Comparison of ENCODE assay signal across 14 cellular contexts in the genomic region with DNA sequence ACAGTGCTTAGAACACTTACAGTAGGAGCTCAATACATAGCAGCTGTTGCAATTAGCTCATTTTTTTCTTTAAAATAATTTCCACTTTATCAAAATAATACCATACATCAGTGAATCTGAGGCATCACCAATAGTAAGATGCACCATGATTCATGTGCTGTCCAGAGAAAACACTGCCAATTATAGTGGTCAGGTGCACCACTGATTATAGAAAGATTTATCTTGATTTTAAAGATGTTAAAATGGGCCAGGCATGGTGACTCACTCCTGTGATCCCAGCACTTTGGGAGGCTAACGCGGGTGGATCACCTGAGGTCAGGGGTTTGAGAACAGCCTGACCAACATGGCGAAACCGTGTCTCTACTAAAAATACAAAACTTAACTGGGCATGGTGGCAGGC. TPM values are rescaled to one million over a fixed set of nuclear protein-coding genes. Genes with fewer than 3 reads are reported as not detected.
DNase-seq lines count a peak whose midpoint lies in the region; ATAC-seq and TF ChIP-seq lines count a peak whose summit lies in the region.
"Had no signal": no experiment of that assay in that cellular context is flagged by ENCODE, and none has a peak within 500 bp of the region (broad histone marks: within the 10 kb centered on the region; RNA-seq: fewer than 3 reads in every experiment).

No MANE protein-coding gene starts in this region.

- H3K79me2 ChIP-seq in DOHH2 (ENCODE audit: control insufficient read depth, low read length), result no peaks in the 10 kb centered on the region

- H3K4me2 ChIP-seq in DOHH2 (ENCODE audit: low read length), result peak overlapping the region; percentile 73

- ATAC-seq in CD4-positive, CD25-positive, alpha-beta regulatory T cell (ENCODE audit: low read depth in 2 of 2), result no peak
- no peak for ATAC-seq in natural killer cell treated with Interleukin-12 subunit alpha and Interleukin-12 subunit beta and Interleukin-15 and Interleukin-18, amount 100 ng/mL, for 72 hours
- no peak for ATAC-seq in HG02623 (IDR thresholded peaks at IDR 0.05; ENCODE audit: unreplicated experiment)
- ATAC-seq: psoas muscle had no signal

- H3K9me2 ChIP-seq in DOHH2 (replicated peaks; ENCODE audit: control insufficient read depth, low read length), result no peaks in the 10 kb centered on the region

- no peak for DNase-seq in CD4-positive, CD25-positive, alpha-beta regulatory T cell
- DNase-seq in activated T-helper 2 cell treated with anti-CD3 and anti-CD28 coated beads, Interferon-gamma antibody, Interleukin-2, Interleukin-4, amounts not matched to agents 10 μg/mL and 5 μg/mL and 100 μg/mL, durations not matched to agents 14 hours and 24 hours and 36 hours (ENCODE audit: low spot score), result no peak
- no peak for DNase-seq in natural killer cell treated with Interleukin-12 subunit alpha and Interleukin-12 subunit beta and Interleukin-15 and Interleukin-18, amount 100 ng/mL, for 72 hours (ENCODE audit: low spot score)
- DNase-seq in cortex of kidney (lab: John Stamatoyannopoulos, UW), result no peak
- DNase-seq in H7, result no peak
- DNase-seq: amniotic stem cell, cerebellar nuclear complex, EL, NCI-H1694, psoas muscle, SHP77 treated with DMSO at 0.1 percent for 48 hours had no signal

- peak overlapping the region; percentile 77 for H3K4me3 ChIP-seq in CD4-positive, CD25-positive, alpha-beta regulatory T cell (ENCODE audit: low read depth, low read length)
- peak overlapping the region; percentile 22; the same call in 1 of the 2 replicates for H3K4me3 ChIP-seq in DOHH2 (ENCODE audit: low read length)
- H3K4me3 ChIP-seq in H7 (ENCODE audit: insufficient read depth, low read depth, low read length), result no peak overlapping the region
- H3K4me3 ChIP-seq: psoas muscle had no signal

- H3K9me3 ChIP-seq in CD4-positive, CD25-positive, alpha-beta regulatory T cell (ENCODE audit: control insufficient read depth in 2 of 2, low read length in 2 of 2), result no peaks in the 10 kb centered on the region
- H3K9me3 ChIP-seq in DOHH2 (ENCODE audit: control insufficient read depth, insufficient read depth, low read length), result no peaks in the 10 kb centered on the region
- H3K9me3 ChIP-seq: psoas muscle had no signal

- peak overlapping the region; percentile 99 for H3K27ac Mint-ChIP-seq in CD4-positive, CD25-positive, alpha-beta regulatory T cell
- H3K27ac Mint-ChIP-seq in activated T-helper 2 cell treated with anti-CD3 and anti-CD28 coated beads, Interferon-gamma antibody, Interleukin-2, Interleukin-4, amounts not matched to agents 10 μg/mL and 5 μg/mL and 100 μg/mL, durations not matched to agents 14 hours and 24 hours and 36 hours, result peak overlapping the region; percentile 92
- peak overlapping the region; percentile 88 to 93 for H3K27ac Mint-ChIP-seq in natural killer cell treated with Interleukin-12 subunit alpha and Interleukin-12 subunit beta and Interleukin-15 and Interleukin-18, amount 100 ng/mL, for 72 hours

- no peaks in the 10 kb centered on the region for H3K36me3 ChIP-seq in CD4-positive, CD25-positive, alpha-beta regulatory T cell (ENCODE audit: control insufficient read depth, insufficient read depth, low read length)
- H3K36me3 ChIP-seq in DOHH2 (ENCODE audit: control insufficient read depth, low read length) (no peaks in the 10 kb centered on the region), H7 (replicated peaks; ENCODE audit: control insufficient read depth, insufficient read depth, low read length) (no peaks in the 10 kb centered on the region)

- peaks cover 19% of the 10 kb centered on the region for H3K27me3 Mint-ChIP-seq in CD4-positive, CD25-positive, alpha-beta regulatory T cell
- H3K27me3 Mint-ChIP-seq in activated T-helper 2 cell treated with anti-CD3 and anti-CD28 coated beads, Interferon-gamma antibody, Interleukin-2, Interleukin-4, amounts not matched to agents 10 μg/mL and 5 μg/mL and 100 μg/mL, durations not matched to agents 14 hours and 24 hours and 36 hours (ENCODE audit: low read depth), result no peaks in the 10 kb centered on the region
- no peaks in the 10 kb centered on the region for H3K27me3 Mint-ChIP-seq in natural killer cell treated with Interleukin-12 subunit alpha and Interleukin-12 subunit beta and Interleukin-15 and Interleukin-18, amount 100 ng/mL, for 72 hours

- peak overlapping the region; percentile 81 to 92 (median 88) for H3K4me3 Mint-ChIP-seq in CD4-positive, CD25-positive, alpha-beta regulatory T cell
- peak overlapping the region; percentile 8 for H3K4me3 Mint-ChIP-seq in activated T-helper 2 cell treated with anti-CD3 and anti-CD28 coated beads, Interferon-gamma antibody, Interleukin-2, Interleukin-4, amounts not matched to agents 10 μg/mL and 5 μg/mL and 100 μg/mL, durations not matched to agents 14 hours and 24 hours and 36 hours (ENCODE audit: low read depth)
- H3K4me3 Mint-ChIP-seq in natural killer cell treated with Interleukin-12 subunit alpha and Interleukin-12 subunit beta and Interleukin-15 and Interleukin-18, amount 100 ng/mL, for 72 hours, result peak overlapping the region; percentile 74

- no peaks in the 10 kb centered on the region for H4K20me1 ChIP-seq in DOHH2 (ENCODE audit: control insufficient read depth, insufficient read depth, low read depth, low read length)

- H3K27ac ChIP-seq in CD4-positive, CD25-positive, alpha-beta regulatory T cell (ENCODE audit: insufficient read depth, low read length, poor library complexity, severe bottlenecking), result peak overlapping the region; percentile 98
- H3K27ac ChIP-seq in DOHH2 (ENCODE audit: low read depth, low read length), result peak overlapping the region; percentile 82
- H3K27ac ChIP-seq: psoas muscle had no signal

- peaks cover 0 to 3% (median 0%) of the 10 kb centered on the region in 7 donors for H3K9me3 Mint-ChIP-seq in CD4-positive, CD25-positive, alpha-beta regulatory T cell
- H3K9me3 Mint-ChIP-seq in activated T-helper 2 cell treated with anti-CD3 and anti-CD28 coated beads, Interferon-gamma antibody, Interleukin-2, Interleukin-4, amounts not matched to agents 10 μg/mL and 5 μg/mL and 100 μg/mL, durations not matched to agents 14 hours and 24 hours and 36 hours, result peaks cover 3% of the 10 kb centered on the region
- H3K9me3 Mint-ChIP-seq in natural killer cell treated with Interleukin-12 subunit alpha and Interleukin-12 subunit beta and Interleukin-15 and Interleukin-18, amount 100 ng/mL, for 72 hours, result no peaks in the 10 kb centered on the region
- H3K9me3 Mint-ChIP-seq: CD14-positive monocyte had no signal

- peaks cover 21 to 91% (median 64%) of the 10 kb centered on the region in 4 donors for H3K4me1 Mint-ChIP-seq in CD4-positive, CD25-positive, alpha-beta regulatory T cell
- peaks cover 70% of the 10 kb centered on the region for H3K4me1 Mint-ChIP-seq in activated T-helper 2 cell treated with anti-CD3 and anti-CD28 coated beads, Interferon-gamma antibody, Interleukin-2, Interleukin-4, amounts not matched to agents 10 μg/mL and 5 μg/mL and 100 μg/mL, durations not matched to agents 14 hours and 24 hours and 36 hours (ENCODE audit: low read depth)
- peaks cover 37 to 42% of the 10 kb centered on the region in 2 donors for H3K4me1 Mint-ChIP-seq in natural killer cell treated with Interleukin-12 subunit alpha and Interleukin-12 subunit beta and Interleukin-15 and Interleukin-18, amount 100 ng/mL, for 72 hours (ENCODE audit: low read depth in 2 of 2)

- H3F3A ChIP-seq in DOHH2 (ENCODE audit: control insufficient read depth, insufficient read depth), result peaks cover 34% of the 10 kb centered on the region

- peaks cover 91% of the 10 kb centered on the region for H3K4me1 ChIP-seq in CD4-positive, CD25-positive, alpha-beta regulatory T cell (ENCODE audit: control insufficient read depth, insufficient read depth, low read length, poor library complexity, severe bottlenecking)
- H3K4me1 ChIP-seq in DOHH2 (ENCODE audit: control insufficient read depth, low read length), result peaks cover 92% of the 10 kb centered on the region
- H3K4me1 ChIP-seq: psoas muscle had no signal

- H3K36me3 Mint-ChIP-seq in CD4-positive, CD25-positive, alpha-beta regulatory T cell, result peaks cover 5% of the 10 kb centered on the region
- no peaks in the 10 kb centered on the region for H3K36me3 Mint-ChIP-seq in activated T-helper 2 cell treated with anti-CD3 and anti-CD28 coated beads, Interferon-gamma antibody, Interleukin-2, Interleukin-4, amounts not matched to agents 10 μg/mL and 5 μg/mL and 100 μg/mL, durations not matched to agents 14 hours and 24 hours and 36 hours (ENCODE audit: low read depth)
- no peaks in the 10 kb centered on the region for H3K36me3 Mint-ChIP-seq in natural killer cell treated with Interleukin-12 subunit alpha and Interleukin-12 subunit beta and Interleukin-15 and Interleukin-18, amount 100 ng/mL, for 72 hours
- H3K36me3 Mint-ChIP-seq: CD14-positive monocyte had no signal

- intact Hi-C loops in activated T-helper 2 cell treated with anti-CD3 and anti-CD28 coated beads, Interferon-gamma antibody, Interleukin-2, Interleukin-4, amounts not matched to agents 10 μg/mL and 5 μg/mL and 100 μg/mL, durations not matched to agents 14 hours and 24 hours and 36 hours (cut with micrococcal nuclease), result no loop called here

- no peaks in the 10 kb centered on the region for H3K27me3 ChIP-seq in CD4-positive, CD25-positive, alpha-beta regulatory T cell (ENCODE audit: control insufficient read depth, insufficient read depth, low read length)
- H3K27me3 ChIP-seq in DOHH2 (ENCODE audit: control insufficient read depth, low read length) (no peaks in the 10 kb centered on the region), H7 (ENCODE audit: control insufficient read depth, insufficient read depth, low read length) (no peaks in the 10 kb centered on the region)

- TF ChIP-seq CTCF in DOHH2 (IDR thresholded peaks at IDR 0.05; ENCODE audit: low read depth, low read length, poor library complexity, severe bottlenecking), result no peak

RNA-seq across cellular contexts. Expression of a gene that starts 39.4 kb away (rescaled TPM):
- total RNA-seq in CD4-positive, CD25-positive, alpha-beta regulatory T cell, result 16.8 TPM
- polyA plus RNA-seq in CD4-positive, CD25-positive, alpha-beta regulatory T cell, result 10 to 100 TPM in 3 of 4 donors, 1 to 10 TPM in 1; 7.8 to 14.7 (median 12.3) TPM
- 10.2 and 10.5 TPM in 2 replicates for total RNA-seq in activated T-helper 2 cell treated with anti-CD3 and anti-CD28 coated beads, Interferon-gamma antibody, Interleukin-2, Interleukin-4, amounts not matched to agents 10 μg/mL and 5 μg/mL and 100 μg/mL, durations not matched to agents 14 hours and 24 hours and 36 hours
- 10 to 100 TPM; 15.7 to 16.4 TPM for total RNA-seq in natural killer cell treated with Interleukin-12 subunit alpha and Interleukin-12 subunit beta and Interleukin-15 and Interleukin-18, amount 100 ng/mL, for 72 hours
- 10.3 and 12.3 TPM in 2 replicates for total RNA-seq in H7 (2014; rRNA removed; shearing (Covaris generic))

RNA-seq across cellular contexts. Expression of a gene that starts 40.3 kb away (rescaled TPM):
- 13.8 TPM for total RNA-seq in CD4-positive, CD25-positive, alpha-beta regulatory T cell
- polyA plus RNA-seq in CD4-positive, CD25-positive, alpha-beta regulatory T cell, result 10 to 100 TPM; 11.3 to 12.0 (median 11.7) TPM
- total RNA-seq in activated T-helper 2 cell treated with anti-CD3 and anti-CD28 coated beads, Interferon-gamma antibody, Interleukin-2, Interleukin-4, amounts not matched to agents 10 μg/mL and 5 μg/mL and 100 μg/mL, durations not matched to agents 14 hours and 24 hours and 36 hours, result 11.3 and 11.9 TPM in 2 replicates
- total RNA-seq in natural killer cell treated with Interleukin-12 subunit alpha and Interleukin-12 subunit beta and Interleukin-15 and Interleukin-18, amount 100 ng/mL, for 72 hours, result 10 to 100 TPM; 15.0 to 23.2 TPM
- total RNA-seq in H7 (2014; rRNA removed; shearing (Covaris generic)), result 23.1 and 23.7 TPM in 2 replicates

RNA-seq across cellular contexts. Expression of a gene that starts 46.9 kb away (rescaled TPM):
- total RNA-seq in CD4-positive, CD25-positive, alpha-beta regulatory T cell, result 402 TPM
- polyA plus RNA-seq in CD4-positive, CD25-positive, alpha-beta regulatory T cell, result 100 to 1,000 TPM; 140 to 190 (median 177) TPM
- total RNA-seq in activated T-helper 2 cell treated with anti-CD3 and anti-CD28 coated beads, Interferon-gamma antibody, Interleukin-2, Interleukin-4, amounts not matched to agents 10 μg/mL and 5 μg/mL and 100 μg/mL, durations not matched to agents 14 hours and 24 hours and 36 hours, result 43.8 and 53.3 TPM in 2 replicates
- 10 to 100 TPM in 1 of 2 donors, 1 to 10 TPM in 1; 8.2 to 16.4 TPM for total RNA-seq in natural killer cell treated with Interleukin-12 subunit alpha and Interleukin-12 subunit beta and Interleukin-15 and Interleukin-18, amount 100 ng/mL, for 72 hours
- 16.9 and 27.1 TPM in 2 replicates for total RNA-seq in H7 (2014; rRNA removed; shearing (Covaris generic))

Comparison
In these comparisons a context has a peak if more than half of its experiments do, and no peak if none do; other contexts are left out.
1. H3K4me3 Mint-ChIP-seq: peak in every context shown above with its lines; median percentile 88 in CD4-positive, CD25-positive, alpha-beta regulatory T cell; 74 in natural killer cell treated with Interleukin-12 subunit alpha and Interleukin-12 subunit beta and Interleukin-15 and Interleukin-18, amount 100 ng/mL, for 72 hours; 8 in activated T-helper 2 cell treated with anti-CD3 and anti-CD28 coated beads, Interferon-gamma antibody, Interleukin-2, Interleukin-4, amounts not matched to agents 10 μg/mL and 5 μg/mL and 100 μg/mL, durations not matched to agents 14 hours and 24 hours and 36 hours.